In the genomic region with DNA sequence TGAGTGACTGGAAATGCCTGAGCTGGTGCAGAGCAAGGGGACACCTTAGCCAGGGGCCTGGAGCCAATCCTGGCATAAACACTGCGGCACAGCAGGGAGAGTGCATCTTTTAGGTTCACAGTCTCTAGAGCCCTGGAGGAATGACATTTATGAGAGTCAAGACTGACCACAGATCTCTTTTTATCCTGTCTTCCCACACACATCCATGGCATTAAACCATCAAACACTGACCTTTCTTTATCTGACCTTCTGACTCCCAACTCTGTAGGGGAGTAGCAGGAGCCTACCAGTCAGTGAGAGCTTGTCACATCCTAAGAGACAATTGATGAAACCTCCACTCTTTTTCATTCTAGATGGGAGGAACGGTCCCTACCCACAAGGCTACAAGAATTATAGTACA, we compare ENCODE assay signal across 1 cellular context.
TF ChIP-seq lines count a peak whose summit lies in the region.

No MANE protein-coding gene starts in this region.

TF ChIP-seq in SK-N-SH, 30 proteins besides CTCF, POLR2A, EP300 and RAD21 (continued from another document):
- TF ChIP-seq MEF2A (IDR thresholded peaks at IDR 0.05; ENCODE audit: borderline replicate concordance, low read depth) = no peak
